ENCODE assay signal across 23 cellular contexts in the genomic region with DNA sequence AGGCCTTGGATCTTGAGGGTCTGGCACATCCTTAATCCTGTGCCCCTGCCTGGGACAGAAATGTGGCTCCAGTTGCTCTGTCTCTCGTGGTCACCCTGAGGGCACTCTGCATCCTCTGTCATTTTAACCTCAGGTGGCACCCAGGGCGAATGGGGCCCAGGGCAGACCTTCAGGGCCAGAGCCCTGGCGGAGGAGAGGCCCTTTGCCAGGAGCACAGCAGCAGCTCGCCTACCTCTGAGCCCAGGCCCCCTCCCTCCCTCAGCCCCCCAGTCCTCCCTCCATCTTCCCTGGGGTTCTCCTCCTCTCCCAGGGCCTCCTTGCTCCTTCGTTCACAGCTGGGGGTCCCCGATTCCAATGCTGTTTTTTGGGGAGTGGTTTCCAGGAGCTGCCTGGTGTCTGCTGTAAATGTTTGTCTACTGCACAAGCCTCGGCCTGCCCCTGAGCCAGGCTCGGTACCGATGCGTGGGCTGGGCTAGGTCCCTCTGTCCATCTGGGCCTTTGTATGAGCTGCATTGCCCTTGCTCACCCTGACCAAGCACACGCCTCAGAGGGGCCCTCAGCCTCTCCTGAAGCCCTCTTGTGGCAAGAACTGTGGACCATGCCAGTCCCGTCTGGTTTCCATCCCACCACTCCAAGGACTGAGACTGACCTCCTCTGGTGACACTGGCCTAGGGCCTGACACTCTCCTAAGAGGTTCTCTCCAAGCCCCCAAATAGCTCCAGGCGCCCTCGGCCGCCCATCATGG. TPM values are rescaled to one million over a fixed set of nuclear protein-coding genes. Genes with fewer than 3 reads are reported as not detected.
DNase-seq lines count a peak whose midpoint lies in the region; FAIRE-seq and TF ChIP-seq lines count a peak whose summit lies in the region.
"Had no signal": no experiment of that assay in that cellular context is flagged by ENCODE, and none has a peak within 500 bp of the region (broad histone marks: within the 10 kb centered on the region; RNA-seq: fewer than 3 reads in every experiment).

No MANE protein-coding gene starts in this region.

- H3K27me3 ChIP-seq in endodermal cell (ENCODE audit: control insufficient read depth, insufficient read depth, low read length, poor library complexity, severe bottlenecking) (no peaks in the 10 kb centered on the region), neutrophil (no peaks in the 10 kb centered on the region), uterus (no peaks in the 10 kb centered on the region)
- H3K27me3 ChIP-seq: BLaER1, upper lobe of left lung had no signal

- no peak overlapping the region for H3K4me3 Mint-ChIP-seq in endodermal cell
- H3K4me3 Mint-ChIP-seq: activated CD4-positive, alpha-beta T cell treated with anti-CD3 and anti-CD28 coated beads, Interleukin-2, amount 10 ng/mL, durations not matched to agents 24 days and 14 days had no signal

- no peak overlapping the region for H3K27ac ChIP-seq in endodermal cell (ENCODE audit: low read depth, low read length)
- H3K27ac ChIP-seq in neutrophil, result peak overlapping the region; percentile 98
- no peak overlapping the region for H3K27ac ChIP-seq in uterus
- H3K27ac ChIP-seq: BLaER1, esophagus muscularis mucosa had no signal

- no peak overlapping the region for H3K9ac ChIP-seq in endodermal cell (ENCODE audit: extremely low read depth, low read length, poor library complexity, severe bottlenecking)
- H3K9ac ChIP-seq: BLaER1 had no signal

- no peaks in the 10 kb centered on the region for H3K9me3 ChIP-seq in endodermal cell (ENCODE audit: control insufficient read depth, low read length)
- H3K9me3 ChIP-seq in neutrophil, result no peaks in the 10 kb centered on the region
- no peaks in the 10 kb centered on the region for H3K9me3 ChIP-seq in uterus
- H3K9me3 ChIP-seq: BLaER1, esophagus muscularis mucosa, upper lobe of left lung had no signal

- peak; percentile 20 for FAIRE-seq in HTR-8/SVneo (lab: Jason Lieb, UNC)
- FAIRE-seq: TTC549 had no signal

- H3K27ac Mint-ChIP-seq in endodermal cell, result peak overlapping the region; percentile 40
- H3K27ac Mint-ChIP-seq: activated CD4-positive, alpha-beta T cell treated with anti-CD3 and anti-CD28 coated beads, Interleukin-2, amount 10 ng/mL, durations not matched to agents 24 days and 14 days had no signal

- DNase-seq in EH (ENCODE audit: low read depth), result peak; percentile 20
- DNase-seq in HTR-8/SVneo (ENCODE audit: insufficient read length, low spot score), result no peak
- no peak for DNase-seq in endodermal cell
- DNase-seq in SW480 (ENCODE audit: low spot score), result no peak
- no peak for DNase-seq in uterus
- DNase-seq in NCI-H748 (lab: John Stamatoyannopoulos, UW; ENCODE audit: unreplicated experiment), result no peak
- DNase-seq in hepatic stellate cell (ENCODE audit: low spot score), result no peak
- DNase-seq: activated CD4-positive, alpha-beta T cell treated with anti-CD3 and anti-CD28 coated beads, Interleukin-2, amount 10 ng/mL, durations not matched to agents 24 days and 14 days; activated CD8-positive, alpha-beta memory T cell treated with anti-CD3 and anti-CD28 coated beads, Interleukin-2, amount 50 U/mL, for 48 hours; activated effector memory CD4-positive, alpha-beta T cell treated with anti-CD3 and anti-CD28 coated beads, Interleukin-2, amount 50 U/mL, for 16 hours; central memory CD4-positive, alpha-beta T cell; GDM1; Kasumi-1; left ventricle myocardium superior; NCI-H1105 treated with DMSO at 0.1 percent for 48 hours; NCI-H2107; NCI-H510A treated with DMSO at 0.1 percent for 48 hours had no signal

- H3K4me3 ChIP-seq in endodermal cell (ENCODE audit: low read length) (no peak overlapping the region), neutrophil (ENCODE audit: low read depth in 1 of 2, low read length in 1 of 2) (no peak overlapping the region), uterus (no peak overlapping the region)
- H3K4me3 ChIP-seq: BLaER1, esophagus muscularis mucosa, upper lobe of left lung had no signal

- WGBS in endodermal cell (ENCODE audit: insufficient coverage in 1 of 2, insufficient read length in 1 of 2), 2 experiments, result 81 to 91% methylated on average over 8 to 14 of the region's 15 CpGs

- no peaks in the 10 kb centered on the region for H3K27me3 Mint-ChIP-seq in endodermal cell (ENCODE audit: insufficient read depth)
- H3K27me3 Mint-ChIP-seq: activated CD4-positive, alpha-beta T cell treated with anti-CD3 and anti-CD28 coated beads, Interleukin-2, amount 10 ng/mL, durations not matched to agents 24 days and 14 days had no signal

- H3K4me1 Mint-ChIP-seq in endodermal cell, result peaks cover 3% of the 10 kb centered on the region
- H3K4me1 Mint-ChIP-seq: activated CD4-positive, alpha-beta T cell treated with anti-CD3 and anti-CD28 coated beads, Interleukin-2, amount 10 ng/mL, durations not matched to agents 24 days and 14 days had no signal

- no peaks in the 10 kb centered on the region for H3K36me3 ChIP-seq in endodermal cell (ENCODE audit: control insufficient read depth, insufficient read depth, low read length)
- no peaks in the 10 kb centered on the region for H3K36me3 ChIP-seq in neutrophil
- H3K36me3 ChIP-seq in uterus, result no peaks in the 10 kb centered on the region

- no peaks in the 10 kb centered on the region for H3K36me3 Mint-ChIP-seq in endodermal cell (ENCODE audit: low read depth)

- H3K4me1 ChIP-seq in endodermal cell (ENCODE audit: control insufficient read depth, insufficient read depth, low read length) (no peaks in the 10 kb centered on the region), neutrophil (ENCODE audit: control insufficient read depth in 1 of 2, insufficient read depth in 1 of 2, low read depth in 1 of 2, low read length in 1 of 2) (peaks cover 42 to 46% of the 10 kb centered on the region in 2 experiments), uterus (no peaks in the 10 kb centered on the region)

- intact Hi-C loops in uterus (cut with DNase I; ENCODE audit: low total_unique reads), result no loop called here

- TF ChIP-seq POLR2A in uterus (IDR thresholded peaks at IDR 0.05), result no peak

- H3K9me3 Mint-ChIP-seq in endodermal cell, result no peaks in the 10 kb centered on the region
- H3K9me3 Mint-ChIP-seq: activated CD4-positive, alpha-beta T cell treated with anti-CD3 and anti-CD28 coated beads, Interleukin-2, amount 10 ng/mL, durations not matched to agents 24 days and 14 days had no signal

- TF ChIP-seq CTCF in endodermal cell (conservative IDR thresholded peaks at IDR 0.05), result peak; percentile 68
- TF ChIP-seq CTCF in neutrophil (IDR thresholded peaks at IDR 0.05), result no peak
- no peak for TF ChIP-seq CTCF in uterus (IDR thresholded peaks at IDR 0.05)

RNA-seq across cellular contexts. Expression of gene ADGRG3, which starts 4.0 kb away (rescaled TPM):
- total RNA-seq in endodermal cell (not detected), uterus (1 to 10 TPM in 3 of 4 donors, not detected in 1; 1.0 to 3.2 (median 2.5) TPM)
- polyA plus RNA-seq in endodermal cell (2013, experiment 1 of 2), result 0.39 TPM
- polyA plus RNA-seq in endodermal cell (2013, experiment 2 of 2), result 0.21 TPM
- total RNA-seq: activated CD4-positive, alpha-beta T cell treated with anti-CD3 and anti-CD28 coated beads, Interleukin-2, amount 10 ng/mL, durations not matched to agents 24 days and 14 days; osteocyte had no signal

RNA-seq across cellular contexts. Expression of gene DRC7, which starts 30.5 kb away (rescaled TPM):
- total RNA-seq in endodermal cell (1 to 10 TPM; 1.6 to 1.8 TPM), uterus (1 to 10 TPM in 1 of 4 donors, under 1 TPM in 1, not detected in 2; 0.18 to 5.4 TPM)
- 0.25 TPM for polyA plus RNA-seq in endodermal cell (2013, experiment 1 of 2)
- polyA plus RNA-seq in endodermal cell (2013, experiment 2 of 2), result 0.46 TPM
- total RNA-seq: activated CD4-positive, alpha-beta T cell treated with anti-CD3 and anti-CD28 coated beads, Interleukin-2, amount 10 ng/mL, durations not matched to agents 24 days and 14 days; left ventricle myocardium superior; osteocyte had no signal

RNA-seq across cellular contexts. Expression of gene ADGRG1, which starts 35.7 kb away (rescaled TPM):
- total RNA-seq in endodermal cell (under 1 TPM; 0.64 TPM), uterus (10 to 100 TPM in 1 of 4 donors, 1 to 10 TPM in 3; 6.5 to 87.0 (median 7.8) TPM)
- 122 TPM for polyA plus RNA-seq in endodermal cell (2013, experiment 1 of 2)
- 97.9 TPM for polyA plus RNA-seq in endodermal cell (2013, experiment 2 of 2)

Comparison
In these comparisons a context has a peak if more than half of its experiments do, and no peak if none do; other contexts are left out.
1. RNA of gene ADGRG1, which starts 35.7 kb away (total RNA-seq): 6.5 to 87.0 TPM in uterus; 0.64 TPM in endodermal cell; every median in the first group is over 4 times any median in the second.